Comparison of ENCODE assay signal across 8 cellular contexts in the genomic region with DNA sequence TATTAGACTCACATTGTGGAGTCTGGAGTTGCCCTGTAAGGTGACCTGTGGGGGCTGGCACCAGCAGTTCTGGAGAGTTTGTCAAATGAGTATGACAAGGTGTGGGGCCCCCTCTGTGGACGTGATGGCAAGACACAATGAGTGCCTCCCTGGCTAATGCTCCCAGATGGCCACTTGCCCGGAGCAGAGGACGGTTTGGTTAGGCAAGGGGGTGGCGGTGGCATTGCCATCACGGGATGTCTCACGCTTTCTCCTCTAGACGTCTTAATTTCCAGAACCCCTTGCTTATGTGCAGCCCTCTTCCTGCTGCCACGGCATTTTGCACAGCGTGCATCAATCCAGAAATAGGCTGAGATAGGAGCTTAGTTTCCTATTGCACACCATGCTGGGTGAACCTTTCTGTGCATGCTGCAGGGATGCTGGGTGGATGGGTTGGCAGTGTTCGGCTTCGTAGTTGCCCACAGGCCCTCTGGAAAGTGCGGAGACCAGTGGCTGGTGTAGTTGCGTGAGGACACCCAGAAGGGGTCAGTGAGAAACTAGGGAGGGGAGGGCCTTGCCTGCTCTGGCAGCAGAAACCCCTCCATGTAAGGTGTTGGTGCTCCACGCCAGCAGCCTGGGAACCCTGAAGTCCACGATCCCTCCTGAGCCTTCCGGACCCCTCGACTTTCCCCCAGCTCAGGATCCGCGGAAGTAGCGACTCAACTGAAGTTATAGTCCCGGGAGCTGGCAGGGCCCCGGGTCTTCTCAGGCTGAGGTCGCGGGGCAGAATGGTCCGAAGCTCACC. TPM values are rescaled to one million over a fixed set of nuclear protein-coding genes. Genes with fewer than 3 reads are reported as not detected.
A peak's percentile ranks its signal among the peaks of the same experiment; 100 is the strongest.
DNase-seq lines count a peak whose midpoint lies in the region; TF ChIP-seq lines count a peak whose summit lies in the region.

No MANE protein-coding gene starts in this region.

- peaks cover 17% of the 10 kb centered on the region for H3K4me1 Mint-ChIP-seq in T-helper 1 cell treated with Interleukin-12 subunit alpha and Interleukin-12 subunit beta and Interleukin-4 antibody, amounts not matched to agents 30 μg/mL and 1 μg/mL, for 36 hours (ENCODE audit: low read depth)

- no peak for TF ChIP-seq CTCF in KMS-11 (conservative IDR thresholded peaks at IDR 0.05; ENCODE audit: low read depth, low read length)
- TF ChIP-seq CTCF in fibroblast of villous mesenchyme (IDR thresholded peaks at IDR 0.05; ENCODE audit: insufficient read depth, low read depth, low read length) = no peak
- TF ChIP-seq CTCF in neutrophil (IDR thresholded peaks at IDR 0.05) = no peak

- peak overlapping the region; percentile 71 for H3K4me3 ChIP-seq in KMS-11 (IDR thresholded peaks at IDR 0.05; ENCODE audit: insufficient read depth, low read depth, low read length)
- peak overlapping the region; percentile 88 for H3K4me3 ChIP-seq in fibroblast of villous mesenchyme (ENCODE audit: low read depth, low read length)
- H3K4me3 ChIP-seq in neutrophil (ENCODE audit: low read depth in 1 of 2, low read length in 1 of 2) = peak overlapping the region; percentile 84 to 97

- no peaks in the 10 kb centered on the region for H3K9me3 ChIP-seq in neutrophil

- H3K27me3 ChIP-seq in KMS-11 (ENCODE audit: insufficient read depth, low read depth) = no peaks in the 10 kb centered on the region
- no peaks in the 10 kb centered on the region for H3K27me3 ChIP-seq in neutrophil

- in situ Hi-C loops in KBM-7 (cut with MboI; ENCODE audit: low pct_unique_long_range_greater_than_20kb, low sequenced_read_pairs) = no loop called here

- peak overlapping the region; percentile 90 for H3K4me2 ChIP-seq in KMS-11

- H3K27ac ChIP-seq in KMS-11 (peak overlapping the region; percentile 53), neutrophil (peak overlapping the region; percentile 94)

- no peaks in the 10 kb centered on the region for H3K79me2 ChIP-seq in KMS-11 (ENCODE audit: insufficient read depth, low read depth)

- H3K4me3 Mint-ChIP-seq in T-helper 1 cell treated with Interleukin-12 subunit alpha and Interleukin-12 subunit beta and Interleukin-4 antibody, amounts not matched to agents 30 μg/mL and 1 μg/mL, for 36 hours = peak overlapping the region; percentile 98

- peaks cover 4% of the 10 kb centered on the region for H3K36me3 Mint-ChIP-seq in T-helper 1 cell treated with Interleukin-12 subunit alpha and Interleukin-12 subunit beta and Interleukin-4 antibody, amounts not matched to agents 30 μg/mL and 1 μg/mL, for 36 hours (ENCODE audit: low read depth)

- H3K36me3 ChIP-seq in KMS-11 (ENCODE audit: insufficient read depth) (no peaks in the 10 kb centered on the region), neutrophil (no peaks in the 10 kb centered on the region)

- peak overlapping the region; percentile 98 for H3K27ac Mint-ChIP-seq in T-helper 1 cell treated with Interleukin-12 subunit alpha and Interleukin-12 subunit beta and Interleukin-4 antibody, amounts not matched to agents 30 μg/mL and 1 μg/mL, for 36 hours

- peak overlapping the region; percentile 82 for H2AFZ ChIP-seq in KMS-11 (ENCODE audit: low read depth)

- H3K9ac ChIP-seq in KMS-11 = peak overlapping the region; percentile 85

- H3K27me3 Mint-ChIP-seq in T-helper 1 cell treated with Interleukin-12 subunit alpha and Interleukin-12 subunit beta and Interleukin-4 antibody, amounts not matched to agents 30 μg/mL and 1 μg/mL, for 36 hours (ENCODE audit: low read depth) = peaks cover 18% of the 10 kb centered on the region

- no peaks in the 10 kb centered on the region for H3K9me3 Mint-ChIP-seq in T-helper 1 cell treated with Interleukin-12 subunit alpha and Interleukin-12 subunit beta and Interleukin-4 antibody, amounts not matched to agents 30 μg/mL and 1 μg/mL, for 36 hours

- DNase-seq in T-helper 1 cell (no peak), activated T-helper 1 cell treated with Interleukin-2 at 50 U/mL for 16 hours (ENCODE audit: low read depth) (peak; percentile 11), fibroblast of villous mesenchyme (ENCODE audit: low read depth) (peak; percentile 43), KBM-7 (no peak), NCI-H446 treated with DMSO at 0.1 percent for 48 hours (lab: John Stamatoyannopoulos, UW) (no peak)

- H3K4me1 ChIP-seq in KMS-11 (ENCODE audit: low read depth, poor library complexity, severe bottlenecking) (peaks cover 12% of the 10 kb centered on the region), neutrophil (ENCODE audit: control insufficient read depth in 1 of 2, insufficient read depth in 1 of 2, low read depth in 1 of 2, low read length in 1 of 2) (peaks cover 55 to 68% of the 10 kb centered on the region in 2 experiments)

- no peaks in the 10 kb centered on the region for H4K20me1 ChIP-seq in KMS-11 (ENCODE audit: insufficient read depth)

RNA-seq across cellular contexts. Expression of a gene that starts 18.1 kb away (rescaled TPM):
- 11.2 and 14.8 TPM in 2 replicates for total RNA-seq in fibroblast of villous mesenchyme

RNA-seq across cellular contexts. Expression of a gene that starts 44.2 kb away (rescaled TPM):
- not detected in 2 replicates for total RNA-seq in fibroblast of villous mesenchyme

RNA-seq across cellular contexts. Expression of a gene that starts 49.6 kb away (rescaled TPM):
- total RNA-seq in fibroblast of villous mesenchyme = not detected in 2 replicates

Comparison
In these comparisons a context has a peak if more than half of its experiments do, and no peak if none do; other contexts are left out.
1. DNase-seq: peak in activated T-helper 1 cell treated with Interleukin-2 at 50 U/mL for 16 hours (single experiment) and fibroblast of villous mesenchyme (single experiment); none in T-helper 1 cell (0 of 5), KBM-7 (single experiment) and NCI-H446 treated with DMSO at 0.1 percent for 48 hours (single experiment).
2. Peak in every context shown above with its lines, with median percentiles within 50 percentile points of each other: H3K4me3 ChIP-seq.